Comparison of ENCODE assay signal across 8 cellular contexts in the genomic region with DNA sequence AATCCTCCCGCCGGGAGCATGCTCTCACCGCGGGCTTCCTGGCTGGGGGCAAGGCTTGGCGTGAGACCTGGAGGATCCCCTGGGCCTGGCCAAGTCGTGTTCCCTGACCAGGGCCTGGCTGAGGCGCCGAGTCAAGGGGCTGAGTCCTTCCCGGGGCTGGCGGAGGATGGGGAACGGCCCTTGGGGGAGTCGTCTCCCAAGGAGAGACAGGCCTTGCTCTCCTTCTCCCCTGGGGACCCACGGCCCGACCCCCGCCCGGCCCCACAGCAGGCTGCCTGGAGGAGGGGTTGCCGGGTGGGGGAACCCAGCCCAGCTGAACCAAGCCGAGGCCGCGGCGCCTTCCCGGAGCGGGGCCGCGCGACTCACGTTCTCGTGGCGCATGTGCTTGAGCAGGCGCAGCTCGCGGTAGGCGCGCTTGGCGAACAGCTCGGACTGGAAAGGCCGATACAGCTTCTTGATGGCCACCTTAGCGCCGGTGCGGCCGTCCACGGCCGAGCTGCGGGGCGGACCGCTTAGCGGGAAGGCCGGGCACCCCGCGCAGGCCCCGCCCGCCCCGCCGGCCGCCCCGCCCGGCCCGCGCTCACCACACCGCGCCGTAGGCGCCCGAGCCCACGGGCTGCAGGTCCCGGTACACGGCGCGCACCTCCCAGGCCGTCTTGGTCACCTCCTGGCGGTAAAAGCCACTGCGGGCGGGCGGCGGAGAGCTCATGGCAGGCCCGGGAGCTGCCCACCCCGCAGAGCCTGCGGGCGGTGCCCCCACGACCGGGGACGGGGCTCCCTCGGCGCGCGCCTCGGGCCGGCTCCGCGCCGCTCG. TPM values are rescaled to one million over a fixed set of nuclear protein-coding genes. Genes with fewer than 3 reads are reported as not detected.
DNase-seq lines count a peak whose midpoint lies in the region; ATAC-seq and TF ChIP-seq lines count a peak whose summit lies in the region.

No MANE protein-coding gene starts in this region.

- peaks cover 23% of the 10 kb centered on the region for H3K79me2 ChIP-seq in PC-9 (ENCODE audit: low read depth)
- H3K79me2 ChIP-seq in mammary epithelial cell (ENCODE audit: insufficient read depth, low read length), result no peaks in the 10 kb centered on the region

- CTCF ChIA-PET in PC-9 (lab: Charles Lee), result no interaction called here
- CTCF ChIA-PET in mammary epithelial cell (lab: Charles Lee; ENCODE audit: low non-redundant PET), result no interaction called here

- peak overlapping the region; percentile 76 to 86 (median 84) for H3K9ac ChIP-seq in BLaER1 treated with 17β-estradiol and CSF1 and Interleukin-3, amounts not matched to agents 10 nM and 100 nM
- H3K9ac ChIP-seq in mammary epithelial cell (ENCODE audit: insufficient read depth, low read length), result no peak overlapping the region

- H2AFZ ChIP-seq in PC-9 (peak overlapping the region; percentile 85), mammary epithelial cell (ENCODE audit: low read depth, low read length) (peak overlapping the region; percentile 78)

- H3K9me3 ChIP-seq in BLaER1 treated with 17β-estradiol and CSF1 and Interleukin-3, amounts not matched to agents 10 nM and 100 nM (replicated peaks in 1 of 11), result no peaks in the 10 kb centered on the region
- H3K9me3 ChIP-seq in PC-9 (ENCODE audit: insufficient read depth, low read depth), result no peaks in the 10 kb centered on the region
- no peaks in the 10 kb centered on the region for H3K9me3 ChIP-seq in mammary epithelial cell (replicated peaks; ENCODE audit: insufficient read depth, low read length)

- H3K27ac ChIP-seq in BLaER1 treated with 17β-estradiol and CSF1 and Interleukin-3, amounts not matched to agents 10 nM and 100 nM, result peak overlapping the region; percentile 46 to 83 (median 75); a peak in 21 of 22 replicates
- H3K27ac ChIP-seq in PC-9, result no peak overlapping the region
- no peak overlapping the region for H3K27ac ChIP-seq in mammary epithelial cell (ENCODE audit: insufficient read depth, low read depth, low read length)

- no peaks in the 10 kb centered on the region for H3K27me3 ChIP-seq in BLaER1 treated with 17β-estradiol and CSF1 and Interleukin-3, amounts not matched to agents 10 nM and 100 nM
- H3K27me3 ChIP-seq in PC-9 (ENCODE audit: insufficient read depth, low read depth) (no peaks in the 10 kb centered on the region), mammary epithelial cell (ENCODE audit: insufficient read depth, low read length) (no peaks in the 10 kb centered on the region)

- peaks cover 10 to 55% (median 37%) of the 10 kb centered on the region in 11 experiments; a peak in 18 of 22 replicates for H4K20me1 ChIP-seq in BLaER1 treated with 17β-estradiol and CSF1 and Interleukin-3, amounts not matched to agents 10 nM and 100 nM
- H4K20me1 ChIP-seq in PC-9 (ENCODE audit: insufficient read depth), result peaks cover 3% of the 10 kb centered on the region
- H4K20me1 ChIP-seq in mammary epithelial cell (ENCODE audit: insufficient read depth, low read length), result no peaks in the 10 kb centered on the region

- H3K36me3 Mint-ChIP-seq in stimulated activated memory B cell treated with anti-CD40 and anti-IgM and Interleukin-4, amounts not matched to agents 10 μg/mL and 1 μg/mL and 100 μg/mL, for 72 hours, result no peaks in the 10 kb centered on the region

- BruUV-seq in PC-9 (replicated peaks; lab: Mats Ljungman, UMichigan), result no TSS peak
- BruUV-seq in mammary epithelial cell (replicated peaks; lab: Mats Ljungman, UMichigan), result no TSS peak

- peaks cover 36 to 57% (median 45%) of the 10 kb centered on the region in 10 experiments for H3K4me1 ChIP-seq in BLaER1 treated with 17β-estradiol and CSF1 and Interleukin-3, amounts not matched to agents 10 nM and 100 nM
- H3K4me1 ChIP-seq in PC-9 (replicated peaks; ENCODE audit: insufficient read depth) (peaks cover 30% of the 10 kb centered on the region), mammary epithelial cell (ENCODE audit: insufficient read depth, low read length) (peaks cover 20% of the 10 kb centered on the region)

- H3K9me2 ChIP-seq in PC-9 (ENCODE audit: insufficient read depth), result no peaks in the 10 kb centered on the region

- in situ Hi-C loops in mammary epithelial cell (cut with MboI; ENCODE audit: low sequenced_read_pairs in 2 of 2), result no loop called here

- dilution Hi-C loops in mammary epithelial cell (cut with HindIII; ENCODE audit: low sequenced_read_pairs), result no loop called here

- peaks cover 34% of the 10 kb centered on the region for H3K4me1 Mint-ChIP-seq in stimulated activated memory B cell treated with anti-CD40 and anti-IgM and Interleukin-4, amounts not matched to agents 10 μg/mL and 1 μg/mL and 100 μg/mL, for 72 hours

- peak overlapping the region; percentile 71 to 80 (median 76) for H3K4me3 ChIP-seq in BLaER1 treated with 17β-estradiol and CSF1 and Interleukin-3, amounts not matched to agents 10 nM and 100 nM
- H3K4me3 ChIP-seq in PC-9, result peak overlapping the region; percentile 62
- H3K4me3 ChIP-seq in mammary epithelial cell (replicated peaks in 1 of 3; ENCODE audit: insufficient read depth in 1 of 3, low read depth in 2 of 3, low read length in 3 of 3), result peak overlapping the region; percentile 39 to 51 (median 47)

- POLR2A ChIA-PET in PC-9 (lab: Charles Lee; ENCODE audit: unreplicated experiment), result interaction anchor here (0.7 kb wide), 1 partner anchor 46 kb away, joined by 3 read pairs; a partner anchor contains a TSS

- H3K4me2 ChIP-seq in BLaER1 treated with 17β-estradiol and CSF1 and Interleukin-3, amounts not matched to agents 10 nM and 100 nM, result peak overlapping the region; percentile 92 to 99 (median 97)
- peak overlapping the region; percentile 92 for H3K4me2 ChIP-seq in PC-9
- H3K4me2 ChIP-seq in mammary epithelial cell (ENCODE audit: insufficient read depth, low read depth, low read length), result peak overlapping the region; percentile 94

- 15% methylated on average over 8 of the region's 92 CpGs for WGBS in mammary epithelial cell (ENCODE audit: low coverage, missing lambda C conversion rate)

- H3F3A ChIP-seq in PC-9 (ENCODE audit: insufficient read depth, low read depth), result peaks cover 22% of the 10 kb centered on the region

- peak in 1 of 2 experiments; percentile 52 for DNase-seq in PC-9
- peak; percentile 59 for DNase-seq in mammary epithelial cell
- DNase-seq in kidney tubule cell (ENCODE audit: low spot score), result peak; percentile 62
- DNase-seq in H4 (ENCODE audit: low spot score), result no peak
- no peak for DNase-seq in medulla oblongata (ENCODE audit: extremely low spot score)

- H3K27ac Mint-ChIP-seq in stimulated activated memory B cell treated with anti-CD40 and anti-IgM and Interleukin-4, amounts not matched to agents 10 μg/mL and 1 μg/mL and 100 μg/mL, for 72 hours, result no peak overlapping the region

- intact Hi-C loops in PC-9 (cut with micrococcal nuclease; ENCODE audit: unreplicated experiment) (no loop called here), mammary epithelial cell (cut with micrococcal nuclease) (no loop called here)

- H3K27me3 Mint-ChIP-seq in stimulated activated memory B cell treated with anti-CD40 and anti-IgM and Interleukin-4, amounts not matched to agents 10 μg/mL and 1 μg/mL and 100 μg/mL, for 72 hours, result peaks cover 55% of the 10 kb centered on the region

- ATAC-seq in GM19463 (IDR thresholded peaks at IDR 0.05; ENCODE audit: unreplicated experiment), result peak; percentile 28
- ATAC-seq in stimulated activated memory B cell treated with anti-CD40 and anti-IgM and Interleukin-4, amounts not matched to agents 10 μg/mL and 1 μg/mL and 100 μg/mL, for 72 hours, result peak; percentile 37

- no peaks in the 10 kb centered on the region for H3K9me3 Mint-ChIP-seq in stimulated activated memory B cell treated with anti-CD40 and anti-IgM and Interleukin-4, amounts not matched to agents 10 μg/mL and 1 μg/mL and 100 μg/mL, for 72 hours

- peak overlapping the region; percentile 59 for H3K4me3 Mint-ChIP-seq in stimulated activated memory B cell treated with anti-CD40 and anti-IgM and Interleukin-4, amounts not matched to agents 10 μg/mL and 1 μg/mL and 100 μg/mL, for 72 hours

- TF ChIP-seq CTCF in PC-9 (conservative IDR thresholded peaks at IDR 0.05), result no peak
- no peak for TF ChIP-seq CTCF in mammary epithelial cell (conservative IDR thresholded peaks at IDR 0.05 in 1 of 2, IDR thresholded peaks at IDR 0.05 in 1 of 2; ENCODE audit: extremely low read depth in 1 of 2, insufficient read depth in 1 of 2, low read depth in 1 of 2, low read length in 2 of 2)

- H3K36me3 ChIP-seq in BLaER1 treated with 17β-estradiol and CSF1 and Interleukin-3, amounts not matched to agents 10 nM and 100 nM, result peaks cover 12 to 43% (median 24%) of the 10 kb centered on the region in 11 experiments; a peak in 19 of 22 replicates
- H3K36me3 ChIP-seq in PC-9 (ENCODE audit: low read depth), result 0 out of 2 replicates have a peak, but pooled peaks cover 3% of the 10 kb centered on the region
- no peaks in the 10 kb centered on the region for H3K36me3 ChIP-seq in mammary epithelial cell (ENCODE audit: insufficient read depth, low read length)

RNA-seq across cellular contexts. Expression of a gene that starts 0.5 kb away (rescaled TPM):
- total RNA-seq in PC-9 (2021) (48.5 and 61.1 TPM in 2 replicates), mammary epithelial cell (10 to 100 TPM; 11.1 to 11.5 TPM)
- polyA plus RNA-seq in mammary epithelial cell, result 5.8 TPM
- 1.1 TPM for polyA minus RNA-seq in mammary epithelial cell
- 33.3 and 37.8 TPM in 2 replicates for total RNA-seq in H4 (2014; rRNA removed; shearing (Covaris generic))

RNA-seq across cellular contexts. Expression of a gene that starts 9.2 kb away (rescaled TPM):
- 5.5 and 10.0 TPM in 2 replicates for total RNA-seq in PC-9 (2021)
- 10 to 100 TPM in 1 of 2 donors, 1 to 10 TPM in 1; 9.3 to 10.0 TPM for total RNA-seq in mammary epithelial cell
- 3.4 TPM for polyA plus RNA-seq in mammary epithelial cell
- 4.2 TPM for polyA minus RNA-seq in mammary epithelial cell
- total RNA-seq in H4 (2014; rRNA removed; shearing (Covaris generic)), result 4.0 and 5.5 TPM in 2 replicates

RNA-seq across cellular contexts. Expression of a gene that starts 9.9 kb away (rescaled TPM):
- total RNA-seq in PC-9 (2021) (80.5 and 101 TPM in 2 replicates), mammary epithelial cell (10 to 100 TPM; 10.7 to 23.6 TPM)
- 8.9 TPM for polyA plus RNA-seq in mammary epithelial cell
- polyA minus RNA-seq in mammary epithelial cell, result 2.7 TPM
- total RNA-seq in H4 (2014; rRNA removed; shearing (Covaris generic)), result 5.1 and 5.9 TPM in 2 replicates

RNA-seq across cellular contexts. Expression of a gene that starts 16.2 kb away (rescaled TPM):
- 31.3 and 34.8 TPM in 2 replicates for total RNA-seq in PC-9 (2021)
- 10 to 100 TPM; 33.0 to 34.0 TPM for total RNA-seq in mammary epithelial cell
- 12.3 TPM for polyA plus RNA-seq in mammary epithelial cell
- polyA minus RNA-seq in mammary epithelial cell, result 18.7 TPM
- total RNA-seq in H4 (2014; rRNA removed; shearing (Covaris generic)), result 4.9 and 5.0 TPM in 2 replicates

RNA-seq across cellular contexts. Expression of a gene that starts 46.4 kb away (rescaled TPM):
- total RNA-seq in PC-9 (2021) (250 and 260 TPM in 2 replicates), mammary epithelial cell (100 to 1,000 TPM; 122 to 240 TPM)
- 96.4 TPM for polyA plus RNA-seq in mammary epithelial cell
- 162 TPM for polyA minus RNA-seq in mammary epithelial cell
- 42.4 and 53.2 TPM in 2 replicates for total RNA-seq in H4 (2014; rRNA removed; shearing (Covaris generic))

Comparison
In these comparisons a context has a peak if more than half of its experiments do, and no peak if none do; other contexts are left out.
1. H3K27ac ChIP-seq: peak in BLaER1 treated with 17β-estradiol and CSF1 and Interleukin-3, amounts not matched to agents 10 nM and 100 nM (11 of 11); none in PC-9 (single experiment) and mammary epithelial cell (single experiment).
2. DNase-seq: peak in mammary epithelial cell (single experiment) and kidney tubule cell (single experiment); none in H4 (single experiment) and medulla oblongata (single experiment).
3. Peak in every context shown above with its lines, with median percentiles within 50 percentile points of each other: H3K4me2 ChIP-seq and H3K4me3 ChIP-seq.